ENCODE assay signal across 8 cellular contexts in genomic region chr16:46621006-46621629, GRCh38. TPM values are rescaled to one million over a fixed set of nuclear protein-coding genes. Genes with fewer than 3 reads are reported as not detected.
DNase-seq lines count a peak whose midpoint lies in the region; ATAC-seq and TF ChIP-seq lines count a peak whose summit lies in the region.

TSS of gene SHCBP1 (minus strand) at chr16:46621379. CDS start at chr16:46621359, 20 bp downstream.

- H3K79me2 ChIP-seq in Loucy (ENCODE audit: insufficient read depth, low read length), result peaks cover 49% of the 10 kb centered on the region
- peaks cover 34% of the 10 kb centered on the region for H3K79me2 ChIP-seq in osteoblast (ENCODE audit: insufficient read depth, low read length)

- H3K4me1 ChIP-seq in Loucy (ENCODE audit: insufficient read depth, low read length, poor library complexity, severe bottlenecking), result peaks cover 32% of the 10 kb centered on the region
- H3K4me1 ChIP-seq in SJCRH30, result peaks cover 11% of the 10 kb centered on the region
- H3K4me1 ChIP-seq in osteoblast (ENCODE audit: insufficient read depth, low read length), result peaks cover 8% of the 10 kb centered on the region
- peaks cover 0 to 8% of the 10 kb centered on the region in 2 donors for H3K4me1 ChIP-seq in thoracic aorta (ENCODE audit: control insufficient read depth in 1 of 2, low read depth in 2 of 2)

- H2AFZ ChIP-seq in Loucy (ENCODE audit: low read length) (peak within 1 kb of the TSS; percentile 98), osteoblast (ENCODE audit: low read length) (peak within 1 kb of the TSS; percentile 97)

- H3K9me3 ChIP-seq in Loucy (ENCODE audit: insufficient read depth, low read depth, low read length) (no peaks in the 10 kb centered on the region), SJCRH30 (replicated peaks) (no peaks in the 10 kb centered on the region), osteoblast (ENCODE audit: low read depth, low read length) (no peaks in the 10 kb centered on the region), thoracic aorta (no peaks in the 10 kb centered on the region)

- H3K27ac ChIP-seq in SJCRH30 (peak within 1 kb of the TSS; percentile 88), osteoblast (ENCODE audit: low read depth, low read length) (peak within 1 kb of the TSS; percentile 52), thoracic aorta (no peak within 1 kb of the TSS)

- H3K4me2 ChIP-seq in Loucy (ENCODE audit: low read depth, low read length, poor library complexity, severe bottlenecking), result peak within 1 kb of the TSS; percentile 97
- H3K4me2 ChIP-seq in osteoblast (ENCODE audit: insufficient read depth, low read length), result peak within 1 kb of the TSS; percentile 94

- H3K4me3 ChIP-seq in H7 (ENCODE audit: insufficient read depth, low read depth, low read length) (peak within 1 kb of the TSS; percentile 75), Loucy (ENCODE audit: low read length, poor library complexity, severe bottlenecking) (peak within 1 kb of the TSS; percentile 96), SJCRH30 (peak within 1 kb of the TSS; percentile 96), osteoblast (ENCODE audit: insufficient read depth, low read length) (peak within 1 kb of the TSS; percentile 90), thoracic aorta (peak within 1 kb of the TSS; percentile 73)

- peaks cover 4% of the 10 kb centered on the region for H4K20me1 ChIP-seq in Loucy (ENCODE audit: insufficient read depth, low read length, poor library complexity, severe bottlenecking)
- H4K20me1 ChIP-seq in osteoblast (ENCODE audit: insufficient read depth, low read length), result no peaks in the 10 kb centered on the region

- H3K27me3 ChIP-seq in H7 (ENCODE audit: control insufficient read depth, insufficient read depth, low read length), result no peaks in the 10 kb centered on the region
- no peaks in the 10 kb centered on the region for H3K27me3 ChIP-seq in Loucy (ENCODE audit: insufficient read depth, low read length, poor library complexity, severe bottlenecking)
- H3K27me3 ChIP-seq in SJCRH30, result no peaks in the 10 kb centered on the region
- H3K27me3 ChIP-seq in osteoblast (ENCODE audit: insufficient read depth, low read length), result no peaks in the 10 kb centered on the region
- no peaks in the 10 kb centered on the region for H3K27me3 ChIP-seq in thoracic aorta (replicated peaks; ENCODE audit: insufficient read depth)

- TF ChIP-seq CTCF in Loucy (conservative IDR thresholded peaks at IDR 0.05; ENCODE audit: low read length) (no peak), osteoblast (IDR thresholded peaks at IDR 0.05; ENCODE audit: extremely low read depth, low read depth, low read length) (no peak), thoracic aorta (IDR thresholded peaks at IDR 0.05) (no peak)

- H3F3A ChIP-seq in Loucy (ENCODE audit: low read depth), result peaks cover 3% of the 10 kb centered on the region; the same call in 1 of the 2 replicates

- ATAC-seq in thoracic aorta (ENCODE audit: insufficient number of reproducible peaks, low FRiP score, low read depth), result peak; percentile 72

- peak within 1 kb of the TSS; percentile 95 for H3K9ac ChIP-seq in Loucy (ENCODE audit: low read depth, low read length, poor library complexity, severe bottlenecking)

- peak; percentile 80 for DNase-seq in GDM1 (lab: John Stamatoyannopoulos, UW)
- DNase-seq in H7, result peak; percentile 92
- peak; percentile 96 to 97 for DNase-seq in SJCRH30
- peak; percentile 2 to 36 (median 22) for DNase-seq in activated naive CD4-positive, alpha-beta T cell (lab: John Stamatoyannopoulos, UW)
- DNase-seq in glomerular endothelial cell (ENCODE audit: extremely low read depth, low read depth, low spot score), result peak; percentile 37
- peak; percentile 98 for DNase-seq in osteoblast (ENCODE audit: insufficient read length, low spot score, missing footprints)
- peak; percentile 64 for DNase-seq in thoracic aorta (ENCODE audit: low spot score)

- H3K36me3 ChIP-seq in H7 (replicated peaks; ENCODE audit: control insufficient read depth, insufficient read depth, low read length), result peaks cover 4% of the 10 kb centered on the region
- peaks cover 10% of the 10 kb centered on the region; the same call in 1 of the 2 replicates for H3K36me3 ChIP-seq in Loucy (ENCODE audit: insufficient read depth, low read length)
- H3K36me3 ChIP-seq in SJCRH30, result peaks cover 29% of the 10 kb centered on the region
- H3K36me3 ChIP-seq in osteoblast (ENCODE audit: insufficient read depth, low read length), result peaks cover 4% of the 10 kb centered on the region
- no peaks in the 10 kb centered on the region for H3K36me3 ChIP-seq in thoracic aorta

- no peaks in the 10 kb centered on the region for H3K9me2 ChIP-seq in Loucy (replicated peaks; ENCODE audit: low read depth, low read length)

RNA-seq across cellular contexts. Expression of gene SHCBP1, which starts in this region (rescaled TPM):
- total RNA-seq in H7 (2014; rRNA removed; shearing (Covaris generic)), result 10.0 and 13.4 TPM in 2 replicates
- total RNA-seq in SJCRH30 (2014; rRNA removed; shearing (Covaris generic)), result 47.0 and 52.1 TPM in 2 replicates
- total RNA-seq in glomerular endothelial cell (2.6 and 6.5 TPM in 2 replicates), osteoblast (1.8 and 2.7 TPM in 2 replicates), thoracic aorta (under 1 TPM; 0.49 to 0.54 TPM)

Comparison
In these comparisons a context has a peak if more than half of its experiments do, and no peak if none do; other contexts are left out.
1. Peak in DNase-seq, ATAC-seq and H3K4me3 ChIP-seq in thoracic aorta; RNA of the gene not detected or under 1 TPM.
2. DNase-seq: peak in every context shown above with its lines; median percentile 98 in osteoblast; 96 in SJCRH30; 92 in H7; 80 in GDM1; 64 in thoracic aorta; 37 in glomerular endothelial cell; 22 in activated naive CD4-positive, alpha-beta T cell.
3. H3K27ac ChIP-seq: peak in SJCRH30 (single experiment) and osteoblast (single experiment); none in thoracic aorta (0 of 2).
4. Peak in every context shown above with its lines, with median percentiles within 50 percentile points of each other: H3K4me3 ChIP-seq.